7 cellular contexts compared by ENCODE assay signal in the genomic region with DNA sequence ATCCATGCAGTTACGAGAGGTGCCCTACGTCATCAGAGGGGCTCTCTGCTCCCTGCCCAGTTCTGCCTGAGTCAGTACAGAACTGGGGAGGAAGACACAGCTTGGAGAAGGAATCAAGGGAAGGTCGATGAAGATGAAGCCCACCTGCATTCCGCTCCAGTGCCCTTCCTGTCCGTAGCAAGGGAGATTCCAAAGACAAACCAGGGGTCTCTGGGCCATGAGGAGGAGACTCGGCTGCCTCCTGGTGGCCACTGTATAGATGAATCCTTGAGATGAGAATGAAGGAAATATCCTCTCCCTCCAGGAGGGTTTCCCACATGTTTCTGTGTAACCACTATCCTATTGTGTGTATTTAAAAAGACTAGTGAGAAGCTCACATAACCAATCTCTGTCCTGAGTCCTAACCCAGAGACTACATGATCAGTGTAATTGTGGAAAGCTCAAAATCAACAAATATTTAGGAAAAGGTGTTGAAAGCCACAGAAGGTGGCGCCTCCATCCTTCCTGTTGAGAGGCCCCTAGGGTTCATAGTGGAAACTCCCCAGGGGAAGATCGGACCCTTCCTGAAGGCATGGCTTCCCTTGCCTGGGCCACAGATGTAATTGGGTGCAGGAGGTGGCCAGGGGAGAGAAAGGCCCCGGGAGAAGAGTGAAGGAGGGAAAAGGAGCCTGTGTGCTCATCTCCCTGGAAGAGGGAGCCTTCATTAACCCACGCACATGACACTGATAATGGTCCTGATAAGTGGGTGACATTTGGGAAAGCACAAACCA.
A peak's percentile ranks its signal among the peaks of the same experiment; 100 is the strongest.
DNase-seq lines count a peak whose midpoint lies in the region; ATAC-seq and TF ChIP-seq lines count a peak whose summit lies in the region.
"Not testable (repeated sequence)": the region's sequence is repeated elsewhere in the genome, so short reads cannot be mapped to it uniquely, and the experiment has no call there.

No MANE protein-coding gene starts in this region.

- H3K27ac ChIP-seq in DND-41 (ENCODE audit: low read length); neuronal stem cell (replicated peaks; ENCODE audit: low read length): not testable (repeated sequence)
- peak overlapping the region; percentile 39 for H3K27ac ChIP-seq in RWPE2 (ENCODE audit: poor library complexity, severe bottlenecking)
- peak overlapping the region; percentile 38 to 63 (median 50) for H3K27ac ChIP-seq in esophagus squamous epithelium

- H3K9me3 ChIP-seq in DND-41 (ENCODE audit: insufficient read depth, low read length, severe bottlenecking); RWPE2 (ENCODE audit: severe bottlenecking); esophagus squamous epithelium; neuronal stem cell (replicated peaks in 1 of 2; ENCODE audit: control insufficient read depth in 2 of 2, insufficient read depth in 1 of 2, low read depth in 1 of 2, low read length in 2 of 2): not testable (repeated sequence)

- not testable (repeated sequence) for H3K14ac ChIP-seq in neuronal stem cell (ENCODE audit: low read length)

- H3K9ac ChIP-seq in DND-41 (ENCODE audit: low read depth, low read length); neuronal stem cell (ENCODE audit: low read depth, low read length, poor library complexity): not testable (repeated sequence)

- CTCF ChIA-PET in activated CD8-positive, alpha-beta T cell treated with anti-CD3 and anti-CD28 coated beads, Interleukin-2, amount 10 ng/mL, durations not matched to agents 7 days and 5 days (lab: Charles Lee) = interaction anchor here (1.0 to 2.7 kb wide), 5 partner anchors 9 to 26 kb away, joined by 3 to 14 read pairs (median 8); no protein-coding TSS in a partner anchor

- H2BK15ac ChIP-seq in neuronal stem cell (ENCODE audit: low read length) = not testable (repeated sequence)

- not testable (repeated sequence) for H3K27ac Mint-ChIP-seq in HFFc6
- peak overlapping the region; percentile 84 for H3K27ac Mint-ChIP-seq in activated CD8-positive, alpha-beta T cell treated with anti-CD3 and anti-CD28 coated beads, Interleukin-2, amount 10 ng/mL, durations not matched to agents 7 days and 5 days
- peak overlapping the region; percentile 84 for H3K27ac Mint-ChIP-seq in activated naive CD8-positive, alpha-beta T cell treated with anti-CD3 and anti-CD28 coated beads, Interleukin-2, amount 50 U/mL, for 24 hours

- not testable (repeated sequence) for H2BK12ac ChIP-seq in neuronal stem cell (ENCODE audit: low read length)

- H2BK120ac ChIP-seq in neuronal stem cell (ENCODE audit: low read depth, low read length) = not testable (repeated sequence)

- DNase-seq in DND-41; HFFc6; RWPE2 (ENCODE audit: low spot score); activated CD8-positive, alpha-beta T cell treated with anti-CD3 and anti-CD28 coated beads, Interleukin-2, amount 10 ng/mL, durations not matched to agents 7 days and 5 days; activated naive CD8-positive, alpha-beta T cell treated with anti-CD3 and anti-CD28 coated beads, Interleukin-2, amount 50 U/mL, for 24 hours; esophagus squamous epithelium (lab: John Stamatoyannopoulos, UW); neuronal stem cell (ENCODE audit: low spot score): not testable (repeated sequence)

- H3K4me3 Mint-ChIP-seq in HFFc6; activated CD8-positive, alpha-beta T cell treated with anti-CD3 and anti-CD28 coated beads, Interleukin-2, amount 10 ng/mL, durations not matched to agents 7 days and 5 days; activated naive CD8-positive, alpha-beta T cell treated with anti-CD3 and anti-CD28 coated beads, Interleukin-2, amount 50 U/mL, for 24 hours: not testable (repeated sequence)

- not testable (repeated sequence) for H3K79me1 ChIP-seq in neuronal stem cell (ENCODE audit: low read depth, low read length)

- not testable (repeated sequence) for H4K20me1 ChIP-seq in DND-41 (ENCODE audit: insufficient read depth, low read length)

- not testable (repeated sequence) for TF ChIP-seq POLR2A in esophagus squamous epithelium (IDR thresholded peaks at IDR 0.05)

- peak overlapping the region; percentile 16 for H3K18ac ChIP-seq in neuronal stem cell (ENCODE audit: low read length)

- not testable (repeated sequence) for H4K8ac ChIP-seq in neuronal stem cell (ENCODE audit: low read depth, low read length)

- H3K27me3 Mint-ChIP-seq in HFFc6 (ENCODE audit: insufficient read depth); activated CD8-positive, alpha-beta T cell treated with anti-CD3 and anti-CD28 coated beads, Interleukin-2, amount 10 ng/mL, durations not matched to agents 7 days and 5 days (ENCODE audit: low read depth); activated naive CD8-positive, alpha-beta T cell treated with anti-CD3 and anti-CD28 coated beads, Interleukin-2, amount 50 U/mL, for 24 hours: not testable (repeated sequence)

- not testable (repeated sequence) for H4K91ac ChIP-seq in neuronal stem cell (ENCODE audit: low read depth, low read length, poor library complexity)

- H2BK5ac ChIP-seq in neuronal stem cell (ENCODE audit: low read length) = not testable (repeated sequence)

- peaks cover 35% of the 10 kb centered on the region for H3K4me1 ChIP-seq in DND-41 (ENCODE audit: insufficient read depth, low read length)
- H3K4me1 ChIP-seq in RWPE2 (ENCODE audit: insufficient read depth, poor library complexity, severe bottlenecking) = not testable (repeated sequence)
- H3K4me1 ChIP-seq in esophagus squamous epithelium = peaks cover 0 to 13% (median 0%) of the 10 kb centered on the region in 3 donors
- peaks cover 3 to 21% of the 10 kb centered on the region in 2 donors for H3K4me1 ChIP-seq in neuronal stem cell (ENCODE audit: control insufficient read depth in 2 of 2, insufficient read depth in 1 of 2, low read depth in 1 of 2, low read length in 2 of 2)

- not testable (repeated sequence) for H3K27me3 ChIP-seq in DND-41 (ENCODE audit: insufficient read depth, low read length, poor library complexity); RWPE2 (ENCODE audit: insufficient read depth, poor library complexity, severe bottlenecking); esophagus squamous epithelium; neuronal stem cell (ENCODE audit: control insufficient read depth in 3 of 3, insufficient read depth in 3 of 3, low read depth in 1 of 3, low read length in 3 of 3)

- H3K4me2 ChIP-seq in DND-41 (ENCODE audit: insufficient read depth, low read length); neuronal stem cell (ENCODE audit: insufficient read depth, low read length, poor library complexity, severe bottlenecking): not testable (repeated sequence)

- ATAC-seq in DND-41 (ENCODE audit: insufficient read depth, low read depth) = 0 out of 3 replicates have a peak, but pooled peaks have one; percentile 34
- ATAC-seq in RWPE2 (ENCODE audit: low read depth); activated CD8-positive, alpha-beta T cell treated with anti-CD3 and anti-CD28 coated beads, Interleukin-2, amount 10 ng/mL, durations not matched to agents 7 days and 5 days; activated naive CD8-positive, alpha-beta T cell treated with anti-CD3 and anti-CD28 coated beads, Interleukin-2, amount 50 U/mL, for 24 hours: not testable (repeated sequence)

- not testable (repeated sequence) for H2AFZ ChIP-seq in DND-41 (ENCODE audit: low read depth, low read length); neuronal stem cell (ENCODE audit: low read length)

- TF ChIP-seq CTCF in DND-41 (IDR thresholded peaks at IDR 0.05; ENCODE audit: borderline replicate concordance, extremely low read depth, low read length, poor library complexity, severe bottlenecking) (peak; percentile 8), HFFc6 (IDR thresholded peaks at IDR 0.05) (peak; percentile 58), RWPE2 (IDR thresholded peaks at IDR 0.05; ENCODE audit: poor library complexity, severe bottlenecking) (peak; percentile 9), esophagus squamous epithelium (IDR thresholded peaks at IDR 0.05) (peak in 2 of 6 experiments; percentile 8 to 30)

- H3K23ac ChIP-seq in neuronal stem cell (ENCODE audit: low read depth, low read length, poor library complexity) = not testable (repeated sequence)

- 60 to 84% methylated on average over 3 to 9 of the region's 10 CpGs for WGBS in esophagus squamous epithelium, 2 donors
- no CpG with 5 or more reads among the region's 10 CpGs for WGBS in neuronal stem cell (ENCODE audit: extremely low coverage in 2 of 2, insufficient read length in 2 of 2, insufficient replicate concordance in 1 of 2), 2 donors

- not testable (repeated sequence) for H2AK5ac ChIP-seq in neuronal stem cell (ENCODE audit: low read depth, low read length)

- H3K4me3 ChIP-seq in DND-41 (ENCODE audit: low read depth in 1 of 2, low read length in 2 of 2); RWPE2 (ENCODE audit: severe bottlenecking); esophagus squamous epithelium; neuronal stem cell (ENCODE audit: low read length in 2 of 2): not testable (repeated sequence)

- H3K9me3 Mint-ChIP-seq in HFFc6; activated CD8-positive, alpha-beta T cell treated with anti-CD3 and anti-CD28 coated beads, Interleukin-2, amount 10 ng/mL, durations not matched to agents 7 days and 5 days (ENCODE audit: insufficient read depth); activated naive CD8-positive, alpha-beta T cell treated with anti-CD3 and anti-CD28 coated beads, Interleukin-2, amount 50 U/mL, for 24 hours: not testable (repeated sequence)

- H3K79me2 ChIP-seq in DND-41 (ENCODE audit: insufficient read depth, low read length) = not testable (repeated sequence)

- intact Hi-C loops in esophagus squamous epithelium (cut with DNase I) = not testable (repeated sequence)

- peaks cover 47% of the 10 kb centered on the region for H3K4me1 Mint-ChIP-seq in HFFc6 (ENCODE audit: low read depth)
- peaks cover 70% of the 10 kb centered on the region for H3K4me1 Mint-ChIP-seq in activated CD8-positive, alpha-beta T cell treated with anti-CD3 and anti-CD28 coated beads, Interleukin-2, amount 10 ng/mL, durations not matched to agents 7 days and 5 days (ENCODE audit: low read depth)
- H3K4me1 Mint-ChIP-seq in activated naive CD8-positive, alpha-beta T cell treated with anti-CD3 and anti-CD28 coated beads, Interleukin-2, amount 50 U/mL, for 24 hours = peaks cover 86% of the 10 kb centered on the region

- POLR2A ChIA-PET in activated CD8-positive, alpha-beta T cell treated with anti-CD3 and anti-CD28 coated beads, Interleukin-2, amount 10 ng/mL, durations not matched to agents 7 days and 5 days (lab: Charles Lee) = interaction anchor here (1.1 kb wide), 1 partner anchor 9 kb away, joined by 9 read pairs; no protein-coding TSS in a partner anchor

- not testable (repeated sequence) for H3K4ac ChIP-seq in neuronal stem cell (ENCODE audit: low read length)

- not testable (repeated sequence) for H3K36me3 ChIP-seq in DND-41 (ENCODE audit: insufficient read depth, low read length); RWPE2 (ENCODE audit: low read depth); esophagus squamous epithelium; neuronal stem cell (replicated peaks in 1 of 2; ENCODE audit: control insufficient read depth in 2 of 2, insufficient read depth in 2 of 2, low read length in 2 of 2)

- H3K36me3 Mint-ChIP-seq in HFFc6 (ENCODE audit: low read depth); activated naive CD8-positive, alpha-beta T cell treated with anti-CD3 and anti-CD28 coated beads, Interleukin-2, amount 50 U/mL, for 24 hours (ENCODE audit: low read depth): not testable (repeated sequence)
- H3K36me3 Mint-ChIP-seq in activated CD8-positive, alpha-beta T cell treated with anti-CD3 and anti-CD28 coated beads, Interleukin-2, amount 10 ng/mL, durations not matched to agents 7 days and 5 days (ENCODE audit: low read depth) = peaks cover 14% of the 10 kb centered on the region
